In genomic region chr2:157413342-157414035, GRCh38 we compare ENCODE assay signal across 9 cellular contexts. TPM values are rescaled to one million over a fixed set of nuclear protein-coding genes. Genes with fewer than 3 reads are reported as not detected.
DNase-seq lines count a peak whose midpoint lies in the region; ATAC-seq and TF ChIP-seq lines count a peak whose summit lies in the region.
"Had no signal": no experiment of that assay in that cellular context is flagged by ENCODE, and none has a peak within 500 bp of the region (broad histone marks: within the 10 kb centered on the region; RNA-seq: fewer than 3 reads in every experiment).

No MANE protein-coding gene starts in this region.

- no peaks in the 10 kb centered on the region for H3K27me3 Mint-ChIP-seq in activated CD4-positive, alpha-beta T cell treated with anti-CD3 and anti-CD28 coated beads, Interleukin-2, amount 10 ng/mL, durations not matched to agents 24 days and 14 days
- peaks cover 9% of the 10 kb centered on the region for H3K27me3 Mint-ChIP-seq in chondrocyte (ENCODE audit: low read depth)

- DNase-seq in activated CD4-positive, alpha-beta T cell treated with anti-CD3 and anti-CD28 coated beads, Interleukin-2, amount 10 ng/mL, durations not matched to agents 24 days and 14 days: peak; percentile 88
- DNase-seq in sciatic nerve (ENCODE audit: low spot score): no peak
- DNase-seq in chondrocyte (ENCODE audit: low spot score): no peak
- no peak for DNase-seq in NCI-H2081 treated with DMSO at 0.1 percent for 48 hours (lab: John Stamatoyannopoulos, UW)
- no peak for DNase-seq in NCI-H1694 treated with DMSO at 0.1 percent for 48 hours (lab: John Stamatoyannopoulos, UW)
- no peak for DNase-seq in NCI-H524 (lab: John Stamatoyannopoulos, UW)

- H3K4me3 Mint-ChIP-seq in activated CD4-positive, alpha-beta T cell treated with anti-CD3 and anti-CD28 coated beads, Interleukin-2, amount 10 ng/mL, durations not matched to agents 24 days and 14 days: peak overlapping the region; percentile 87
- H3K4me3 Mint-ChIP-seq in chondrocyte (ENCODE audit: unreplicated experiment): no peak overlapping the region
- H3K4me3 Mint-ChIP-seq: nephron had no signal

- peak; percentile 89 for ATAC-seq in GM18873 (IDR thresholded peaks at IDR 0.05; ENCODE audit: low FRiP score, unreplicated experiment)
- peak; percentile 90 for ATAC-seq in HG02840 (IDR thresholded peaks at IDR 0.05; ENCODE audit: low FRiP score, unreplicated experiment)
- peak; percentile 20 for ATAC-seq in sciatic nerve

- intact Hi-C loops in activated CD4-positive, alpha-beta T cell treated with anti-CD3 and anti-CD28 coated beads, Interleukin-2, amount 10 ng/mL, durations not matched to agents 24 days and 14 days (cut with micrococcal nuclease): loop anchor here (1.0 to 2.0 kb wide), 6 partner anchors 8 to 87 kb away; no protein-coding TSS in a partner anchor
- intact Hi-C loops in sciatic nerve (cut with DNase I): no loop called here

- no peak for TF ChIP-seq CTCF in chondrocyte (IDR thresholded peaks at IDR 0.05)

- peaks cover 71% of the 10 kb centered on the region for H3K4me1 Mint-ChIP-seq in activated CD4-positive, alpha-beta T cell treated with anti-CD3 and anti-CD28 coated beads, Interleukin-2, amount 10 ng/mL, durations not matched to agents 24 days and 14 days
- H3K4me1 Mint-ChIP-seq in chondrocyte (ENCODE audit: low read depth): no peaks in the 10 kb centered on the region
- H3K4me1 Mint-ChIP-seq: nephron had no signal

- H3K27ac Mint-ChIP-seq in activated CD4-positive, alpha-beta T cell treated with anti-CD3 and anti-CD28 coated beads, Interleukin-2, amount 10 ng/mL, durations not matched to agents 24 days and 14 days: peak overlapping the region; percentile 95
- no peak overlapping the region for H3K27ac Mint-ChIP-seq in chondrocyte (ENCODE audit: unreplicated experiment)

- H3K36me3 Mint-ChIP-seq in activated CD4-positive, alpha-beta T cell treated with anti-CD3 and anti-CD28 coated beads, Interleukin-2, amount 10 ng/mL, durations not matched to agents 24 days and 14 days (ENCODE audit: low read depth): peaks cover 76% of the 10 kb centered on the region
- H3K36me3 Mint-ChIP-seq in chondrocyte (ENCODE audit: low read depth): no peaks in the 10 kb centered on the region

- H3K9me3 Mint-ChIP-seq in activated CD4-positive, alpha-beta T cell treated with anti-CD3 and anti-CD28 coated beads, Interleukin-2, amount 10 ng/mL, durations not matched to agents 24 days and 14 days: peaks cover 4% of the 10 kb centered on the region
- no peaks in the 10 kb centered on the region for H3K9me3 Mint-ChIP-seq in chondrocyte (ENCODE audit: low read depth)
- H3K9me3 Mint-ChIP-seq: nephron had no signal

RNA-seq across cellular contexts. Expression of gene CYTIP, which starts 30.4 kb away (rescaled TPM):
- 320 and 321 TPM in 2 replicates for total RNA-seq in activated CD4-positive, alpha-beta T cell treated with anti-CD3 and anti-CD28 coated beads, Interleukin-2, amount 10 ng/mL, durations not matched to agents 24 days and 14 days
- 22.8 TPM for total RNA-seq in sciatic nerve
- total RNA-seq in chondrocyte: 0.27 to 0.85 TPM in 2 of 3 replicates, not detected in the other

Comparison
In these comparisons a context has a peak if more than half of its experiments do, and no peak if none do; other contexts are left out.
1. ATAC-seq: peak in every context shown above with its lines; median percentile 90 in HG02840; 89 in GM18873; 20 in sciatic nerve.
2. RNA of gene CYTIP, which starts 30.4 kb away (total RNA-seq): 320 to 321 TPM in activated CD4-positive, alpha-beta T cell treated with anti-CD3 and anti-CD28 coated beads, Interleukin-2, amount 10 ng/mL, durations not matched to agents 24 days and 14 days and 22.8 TPM in sciatic nerve (single experiment); 0.27 to 0.85 TPM in chondrocyte; every median in the first group is over 10 times any median in the second.